ENCODE assay signal across 1 cellular context in genomic region chr5:14211818-14212799, GRCh38.
TF ChIP-seq lines count a peak whose summit lies in the region.

No MANE protein-coding gene starts in this region.

TF ChIP-seq in GM12878, 131 proteins besides CTCF, POLR2A, EP300 and RAD21 (continued from another document and continues in another):
- TF ChIP-seq ZBTB40 (IDR thresholded peaks at IDR 0.05; ENCODE audit: borderline replicate concordance) (no peak; the same call in 1 of the 2 replicates), BACH1 (IDR thresholded peaks at IDR 0.05; ENCODE audit: borderline replicate concordance) (no peak), BCL3 (IDR thresholded peaks at IDR 0.05; ENCODE audit: borderline replicate concordance, insufficient read depth, low read depth, low read length, poor library complexity, severe bottlenecking) (no peak), PRDM15 (CRISPR knock-in tag; IDR thresholded peaks at IDR 0.05) (0 out of 2 replicates have a peak, but pooled peaks have one; percentile 33), FOS (IDR thresholded peaks at IDR 0.05; ENCODE audit: borderline replicate concordance, extremely low read depth, insufficient read length) (no peak), CREB1 (IDR thresholded peaks at IDR 0.05; ENCODE audit: low read depth) (0 out of 2 replicates have a peak, but pooled peaks have one; percentile 7), ZNF274 (IDR thresholded peaks at IDR 0.05; ENCODE audit: insufficient read depth, insufficient read length) (no peak), BRCA1 (IDR thresholded peaks at IDR 0.05; ENCODE audit: low read depth, low read length) (no peak), BCL11A (IDR thresholded peaks at IDR 0.05; ENCODE audit: low read depth, low read length) (0 out of 2 replicates have a peak, but pooled peaks have one; percentile 16), CEBPB (IDR thresholded peaks at IDR 0.05; ENCODE audit: borderline replicate concordance in 1 of 2, low read depth in 2 of 2, low read length in 2 of 2) (no peak), POLR2AphosphoS5 (IDR thresholded peaks at IDR 0.05; ENCODE audit: low read length) (peak; percentile 83), HSF1 (IDR thresholded peaks at IDR 0.05; ENCODE audit: low read depth, low read length) (no peak), RAD51 (IDR thresholded peaks at IDR 0.05) (no peak), TCF7 (IDR thresholded peaks at IDR 0.05; ENCODE audit: borderline replicate concordance) (no peak), PML (IDR thresholded peaks at IDR 0.05; ENCODE audit: low read length) (no peak), NR2F1 (conservative IDR thresholded peaks at IDR 0.05) (no peak), KLF5 (IDR thresholded peaks at IDR 0.05; ENCODE audit: partially characterized antibody) (no peak), RUNX3 (IDR thresholded peaks at IDR 0.05; ENCODE audit: low read length) (peak; percentile 16; the same call in 1 of the 2 replicates), SREBF1 (IDR thresholded peaks at IDR 0.05; ENCODE audit: low read length) (no peak), TAF1 (IDR thresholded peaks at IDR 0.05; ENCODE audit: borderline replicate concordance, low read depth, low read length) (peak; percentile 65; the same call in 1 of the 2 replicates), BHLHE40 (IDR thresholded peaks at IDR 0.05; ENCODE audit: borderline replicate concordance in 1 of 2, low read depth in 2 of 2, low read length in 1 of 2) (peak; percentile 74 to 78; a peak in 3 of 4 replicates), BMI1 (IDR thresholded peaks at IDR 0.05; ENCODE audit: borderline replicate concordance) (no peak), HDGF (IDR thresholded peaks at IDR 0.05) (0 out of 2 replicates have a peak, but pooled peaks have one; percentile 50), PKNOX1 (IDR thresholded peaks at IDR 0.05) (0 out of 2 replicates have a peak, but pooled peaks have one; percentile 5), SMC3 (IDR thresholded peaks at IDR 0.05; ENCODE audit: borderline replicate concordance, low read length) (peak; percentile 3; the same call in 1 of the 2 replicates), PAX8 (IDR thresholded peaks at IDR 0.05) (no peak), REST (IDR thresholded peaks at IDR 0.05; ENCODE audit: low read depth, low read length) (no peak), CBX5 (IDR thresholded peaks at IDR 0.05; ENCODE audit: low read depth) (no peak), GATAD2B (conservative IDR thresholded peaks at IDR 0.05; ENCODE audit: low read depth) (0 out of 2 replicates have a peak, but pooled peaks have one; percentile 34), SKIL (IDR thresholded peaks at IDR 0.05; ENCODE audit: low read depth, poor library complexity, severe bottlenecking) (peak; percentile 41), FOXK2 (IDR thresholded peaks at IDR 0.05) (no peak), NR2C2 (IDR thresholded peaks at IDR 0.05; ENCODE audit: borderline replicate concordance, control insufficient read depth, insufficient read length, low read depth) (no peak), MEF2A (IDR thresholded peaks at IDR 0.05; ENCODE audit: insufficient read depth, low read depth, low read length) (0 out of 2 replicates have a peak, but pooled peaks have one; percentile 14), MLLT1 (IDR thresholded peaks at IDR 0.05) (no peak; the same call in none of the 2 replicates), RFX5 (IDR thresholded peaks at IDR 0.05; ENCODE audit: low read depth, low read length) (no peak), EGR1 (IDR thresholded peaks at IDR 0.05; ENCODE audit: borderline replicate concordance in 1 of 2, low read depth in 2 of 2, low read length in 2 of 2) (no peak), POLR2AphosphoS2 (IDR thresholded peaks at IDR 0.05; ENCODE audit: low read depth, low read length) (no peak), STAT1 (conservative IDR thresholded peaks at IDR 0.05) (no peak), SMAD5 (IDR thresholded peaks at IDR 0.05; ENCODE audit: low read depth) (no peak)
